In genomic region chr2:201196803-201197202, GRCh38 we compare ENCODE assay signal across 23 cellular contexts.
"Had no signal": no experiment of that assay in that cellular context is flagged by ENCODE, and none has a peak within 500 bp of the region (broad histone marks: within the 10 kb centered on the region; RNA-seq: fewer than 3 reads in every experiment).

No MANE protein-coding gene starts in this region.

- H3K4me3 ChIP-seq: SJSA1 had no signal

- H3K9me3 ChIP-seq: SJSA1 had no signal

- H3K36me3 ChIP-seq: SJSA1 had no signal

- FAIRE-seq: astrocyte, RCC 7860 had no signal

- H3K27ac Mint-ChIP-seq: activated CD8-positive, alpha-beta T cell treated with anti-CD3 and anti-CD28 coated beads for 36 hours; activated naive CD8-positive, alpha-beta T cell; activated T-cell treated with anti-CD3 and anti-CD28 coated beads, Interleukin-2, amount 50 U/mL, for 24 hours; activated T-helper 1 cell treated with anti-CD3 and anti-CD28 coated beads, Interleukin-12 subunit alpha, Interleukin-12 subunit beta, Interleukin-2, Interleukin-4 antibody, amounts not matched to agents 30 ng/mL and 10 ng/mL and 1 ng/mL, durations not matched to agents 14 hours and 24 hours and 36 hours; brain had no signal

- H3K27me3 Mint-ChIP-seq: activated CD8-positive, alpha-beta T cell treated with anti-CD3 and anti-CD28 coated beads for 36 hours; activated naive CD8-positive, alpha-beta T cell; activated T-cell treated with anti-CD3 and anti-CD28 coated beads, Interleukin-2, amount 50 U/mL, for 24 hours; brain; central memory CD8-positive, alpha-beta T cell had no signal

- DNase-seq: activated CD4-positive, CD25-positive, alpha-beta regulatory T cell; activated CD8-positive, alpha-beta T cell treated with anti-CD3 and anti-CD28 coated beads for 36 hours; activated effector memory CD4-positive, alpha-beta T cell treated with Interleukin-2 at 50 U/mL for 16 hours; activated naive CD4-positive, alpha-beta T cell; activated T-cell treated with anti-CD3 and anti-CD28 coated beads, Interleukin-2, amount 50 U/mL, for 24 hours; amygdala; KBM-7; NCI-H1048; NCI-H146; NCI-H187 treated with DMSO at 0.1 percent for 48 hours; NCI-H2081 treated with DMSO at 0.1 percent for 48 hours; NCI-H446; NCI-H524; SHP77 had no signal

- H3K27me3 ChIP-seq: SJSA1 had no signal

- H3K4me3 Mint-ChIP-seq: activated CD8-positive, alpha-beta T cell treated with anti-CD3 and anti-CD28 coated beads for 36 hours; activated naive CD8-positive, alpha-beta T cell; activated T-cell treated with anti-CD3 and anti-CD28 coated beads, Interleukin-2, amount 50 U/mL, for 24 hours; activated T-helper 1 cell treated with anti-CD3 and anti-CD28 coated beads, Interleukin-12 subunit alpha, Interleukin-12 subunit beta, Interleukin-2, Interleukin-4 antibody, amounts not matched to agents 30 ng/mL and 10 ng/mL and 1 ng/mL, durations not matched to agents 14 hours and 24 hours and 36 hours; brain; central memory CD8-positive, alpha-beta T cell had no signal

- H3K36me3 Mint-ChIP-seq: brain had no signal

- H3K4me1 ChIP-seq: SJSA1 had no signal

- H3K9me3 Mint-ChIP-seq: activated CD8-positive, alpha-beta T cell treated with anti-CD3 and anti-CD28 coated beads for 36 hours; activated T-cell treated with anti-CD3 and anti-CD28 coated beads, Interleukin-2, amount 50 U/mL, for 24 hours; activated T-helper 1 cell treated with anti-CD3 and anti-CD28 coated beads, Interleukin-12 subunit alpha, Interleukin-12 subunit beta, Interleukin-2, Interleukin-4 antibody, amounts not matched to agents 30 ng/mL and 10 ng/mL and 1 ng/mL, durations not matched to agents 14 hours and 24 hours and 36 hours; brain; central memory CD8-positive, alpha-beta T cell had no signal

- ATAC-seq: activated CD8-positive, alpha-beta T cell treated with anti-CD3 and anti-CD28 coated beads for 36 hours; PC-3 had no signal

- H3K4me1 Mint-ChIP-seq: brain had no signal

- H3K27ac ChIP-seq: SJSA1, VCaP had no signal
